Comparison of ENCODE assay signal across 20 cellular contexts in genomic region chr10:80319725-80320290, GRCh38. TPM values are rescaled to one million over a fixed set of nuclear protein-coding genes. Genes with fewer than 3 reads are reported as not detected.
DNase-seq lines count a peak whose midpoint lies in the region; ATAC-seq, FAIRE-seq and TF ChIP-seq lines count a peak whose summit lies in the region.
"Had no signal": no experiment of that assay in that cellular context is flagged by ENCODE, and none has a peak within 500 bp of the region (broad histone marks: within the 10 kb centered on the region; RNA-seq: fewer than 3 reads in every experiment).

No MANE protein-coding gene starts in this region.

- H3K36me3 ChIP-seq in body of pancreas (replicated peaks in 1 of 2; ENCODE audit: insufficient read depth in 1 of 2, low read depth in 2 of 2): no peaks in the 10 kb centered on the region
- H3K36me3 ChIP-seq in right lobe of liver: no peaks in the 10 kb centered on the region
- H3K36me3 ChIP-seq: BLaER1 had no signal

- H3K27ac ChIP-seq in body of pancreas: peak overlapping the region in 3 of 4 donors; percentile 11 to 71 (median 67)
- peak overlapping the region; percentile 74 to 92 (median 91) for H3K27ac ChIP-seq in right lobe of liver
- H3K27ac ChIP-seq: BLaER1 had no signal

- H3K4me3 ChIP-seq in body of pancreas: no peak overlapping the region
- peak overlapping the region in 2 of 3 donors; percentile 20 for H3K4me3 ChIP-seq in right lobe of liver
- no peak overlapping the region for H3K4me3 ChIP-seq in lower leg skin (ENCODE audit: low read depth, poor library complexity, severe bottlenecking)
- H3K4me3 ChIP-seq: BLaER1, K562 had no signal

- peaks cover 59% of the 10 kb centered on the region for H3K4me1 ChIP-seq in body of pancreas
- H3K4me1 ChIP-seq in right lobe of liver: peaks cover 0 to 52% (median 12%) of the 10 kb centered on the region in 4 donors

- intact Hi-C loops in body of pancreas (cut with DNase I): no loop called here
- intact Hi-C loops in right lobe of liver (cut with DNase I): loop anchor here in 1 of 2 donors (10.0 kb wide), 1 partner anchor 55 kb away; no protein-coding TSS in a partner anchor
- intact Hi-C loops in lower leg skin (cut with DNase I; ENCODE audit: low total_unique reads): no loop called here

- DNase-seq in HTR-8/SVneo (ENCODE audit: insufficient read length, low spot score) (no peak), body of pancreas (no peak), right lobe of liver (peak in 2 of 3 donors; percentile 24 to 74), lower leg skin (ENCODE audit: low spot score in 2 of 2) (no peak), DMS53 treated with DMSO at 0.1 percent for 48 hours (lab: John Stamatoyannopoulos, UW; ENCODE audit: unreplicated experiment) (no peak), SKM-1 (lab: John Stamatoyannopoulos, UW; ENCODE audit: unreplicated experiment) (no peak), mesenteric fat pad (ENCODE audit: low spot score) (no peak)
- DNase-seq: AML-193; CD4-positive, CD25-positive, alpha-beta regulatory T cell; DND-41; GDM1; Karpas-422 had no signal

- 50 to 53% methylated on average over 2 of the region's 2 CpGs for WGBS in body of pancreas, 2 donors
- 34% methylated on average over 2 of the region's 2 CpGs for WGBS in right lobe of liver (ENCODE audit: insufficient coverage, low coverage, low lambda C conversion rate, missing lambda C conversion rate)
- 85 to 92% methylated on average over 2 of the region's 2 CpGs for WGBS in lower leg skin, 2 donors

- TF ChIP-seq CTCF in body of pancreas (IDR thresholded peaks at IDR 0.05) (no peak), right lobe of liver (IDR thresholded peaks at IDR 0.05) (no peak), lower leg skin (IDR thresholded peaks at IDR 0.05) (no peak)

- FAIRE-seq in HTR-8/SVneo (lab: Jason Lieb, UNC): peak; percentile 16
- FAIRE-seq: GM12892, GM19239, K562 had no signal

- H3K27me3 ChIP-seq in body of pancreas (no peaks in the 10 kb centered on the region), right lobe of liver (no peaks in the 10 kb centered on the region)
- H3K27me3 ChIP-seq: BLaER1 had no signal

- ATAC-seq in body of pancreas (peak; percentile 6), right lobe of liver (peak; percentile 22 to 57 (median 46))
- ATAC-seq: HCT116, K562 had no signal

- H3K9me3 ChIP-seq in body of pancreas (no peaks in the 10 kb centered on the region), right lobe of liver (no peaks in the 10 kb centered on the region)

- TF ChIP-seq POLR2A in body of pancreas (IDR thresholded peaks at IDR 0.05) (no peak), right lobe of liver (IDR thresholded peaks at IDR 0.05) (no peak), lower leg skin (IDR thresholded peaks at IDR 0.05) (no peak)

RNA-seq across cellular contexts. Expression of gene MAT1A, which starts 30.4 kb away (rescaled TPM):
- 10 to 100 TPM in 1 of 2 donors, 1 to 10 TPM in 1; 9.6 to 11.9 TPM for total RNA-seq in body of pancreas
- total RNA-seq in right lobe of liver: 1,000 to 10,000 TPM in 2 of 6 experiments, 100 to 1,000 TPM in 4; 430 to 1,200 (median 741) TPM
- 10 to 100 TPM in 1 of 4 donors, 1 to 10 TPM in 3; 4.6 to 12.1 (median 6.6) TPM for total RNA-seq in lower leg skin
- 0.13 TPM for total RNA-seq in mesenteric fat pad
- total RNA-seq: A673; CD4-positive, CD25-positive, alpha-beta regulatory T cell had no signal

RNA-seq across cellular contexts. Expression of gene DYDC1, which starts 36.7 kb away (rescaled TPM):
- total RNA-seq in body of pancreas: not detected
- total RNA-seq in right lobe of liver: not detected
- not detected for total RNA-seq in lower leg skin
- total RNA-seq in mesenteric fat pad: not detected
- total RNA-seq: A673; CD4-positive, CD25-positive, alpha-beta regulatory T cell; H4; HT1080; K562 had no signal

RNA-seq across cellular contexts. Expression of gene DYDC2, which starts 36.8 kb away (rescaled TPM):
- not detected for total RNA-seq in body of pancreas
- 1 to 10 TPM in 2 of 6 experiments, under 1 TPM in 2, not detected in 2; 0.34 to 2.5 (median 0.84) TPM for total RNA-seq in right lobe of liver
- under 1 TPM in 1 of 4 donors, not detected in 3; 0.42 TPM for total RNA-seq in lower leg skin
- not detected for total RNA-seq in mesenteric fat pad
- total RNA-seq: A673; CD4-positive, CD25-positive, alpha-beta regulatory T cell had no signal

Comparison
In these comparisons a context has a peak if more than half of its experiments do, and no peak if none do; other contexts are left out.
1. DNase-seq: peak in right lobe of liver (2 of 3); none in HTR-8/SVneo (single experiment), body of pancreas (0 of 4), lower leg skin (0 of 2), DMS53 treated with DMSO at 0.1 percent for 48 hours (single experiment), SKM-1 (single experiment) and mesenteric fat pad (single experiment).
2. H3K4me3 ChIP-seq: peak in right lobe of liver (2 of 3); none in body of pancreas (0 of 2) and lower leg skin (single experiment).
3. RNA of gene MAT1A, which starts 30.4 kb away (total RNA-seq): 430 to 1,200 TPM in right lobe of liver; 9.6 to 11.9 TPM in body of pancreas, 4.6 to 12.1 TPM in lower leg skin and 0.13 TPM in mesenteric fat pad (single experiment); every median in the first group is over 10 times any median in the second.